18 cellular contexts compared by ENCODE assay signal in the genomic region with DNA sequence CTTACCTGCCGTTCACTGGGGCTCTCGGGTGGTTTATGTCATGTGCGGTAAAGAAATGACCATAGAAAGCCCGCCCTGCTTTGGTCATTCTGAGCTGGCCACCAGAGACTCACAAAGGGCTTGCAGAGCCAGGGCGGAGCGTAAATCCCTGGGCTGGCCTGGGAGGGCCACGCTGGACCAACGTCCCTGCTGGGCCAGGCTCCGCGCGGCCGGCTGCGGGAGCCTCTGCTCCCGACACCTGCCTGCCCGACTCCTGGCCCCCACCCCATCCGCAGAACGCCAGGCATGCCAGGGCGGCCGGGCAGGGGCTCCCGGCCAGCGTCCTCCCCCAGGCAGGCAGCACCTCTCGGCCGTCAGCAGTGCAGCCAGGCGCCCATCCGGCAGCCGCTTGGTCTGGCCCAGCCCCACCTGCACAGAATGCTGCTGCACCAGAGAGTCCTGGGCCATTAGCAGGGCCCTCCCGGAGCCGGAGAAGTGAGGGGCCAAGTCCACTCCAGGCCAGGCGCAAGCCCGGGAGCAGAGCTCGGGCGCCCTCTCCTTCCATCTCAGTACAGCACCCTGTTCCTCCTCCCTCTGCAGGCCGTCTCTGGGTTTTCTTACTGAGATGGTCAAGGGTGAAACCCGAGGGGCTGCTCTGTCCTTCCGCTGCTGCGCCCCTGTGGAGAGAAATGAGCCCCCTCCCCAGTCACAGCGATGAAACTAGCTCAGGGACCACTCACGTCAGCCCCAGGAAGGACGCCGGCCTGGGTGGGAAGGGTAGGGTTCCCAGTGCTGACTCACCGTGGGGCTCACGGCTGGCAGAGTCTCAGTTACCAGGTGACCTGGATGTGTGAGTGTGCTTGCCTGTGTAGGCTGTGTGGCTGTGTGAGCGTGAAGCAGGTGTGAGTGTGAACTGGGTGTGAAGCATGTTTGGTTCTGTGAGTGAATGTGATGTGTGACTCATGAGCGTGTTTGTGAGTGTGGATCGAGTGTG.
DNase-seq lines count a peak whose midpoint lies in the region; ATAC-seq, FAIRE-seq and TF ChIP-seq lines count a peak whose summit lies in the region.
"Had no signal": no experiment of that assay in that cellular context is flagged by ENCODE, and none has a peak within 500 bp of the region (broad histone marks: within the 10 kb centered on the region; RNA-seq: fewer than 3 reads in every experiment).

No MANE protein-coding gene starts in this region.

- H3K9me3 ChIP-seq in kidney (ENCODE audit: control insufficient read depth in 1 of 2, low read length in 2 of 2) (no peaks in the 10 kb centered on the region), spleen (no peaks in the 10 kb centered on the region)
- H3K9me3 ChIP-seq: A549, prostate gland had no signal

- no peaks in the 10 kb centered on the region for H3K36me3 ChIP-seq in kidney (ENCODE audit: control insufficient read depth in 1 of 2, insufficient read depth in 2 of 2, low read length in 2 of 2)
- no peaks in the 10 kb centered on the region for H3K36me3 ChIP-seq in spleen
- H3K36me3 ChIP-seq: prostate gland had no signal

- WGBS in spleen, 5 donors: 60 to 91% (median 77%) methylated on average over 24 to 45 of the region's 45 CpGs

- no peak overlapping the region for H3K4me3 Mint-ChIP-seq in nephron progenitor cell
- H3K4me3 Mint-ChIP-seq: activated CD4-positive, alpha-beta memory T cell treated with anti-CD3 and anti-CD28 coated beads for 36 hours; activated naive CD4-positive, alpha-beta T cell treated with anti-CD3 and anti-CD28 coated beads, Interleukin-2, amount 50 U/mL, for 24 hours; T-cell had no signal

- intact Hi-C loops in kidney (cut with DNase I) (no loop called here), spleen (cut with DNase I; ENCODE audit: low total_unique reads) (no loop called here)

- H3K4me1 ChIP-seq in kidney (ENCODE audit: control insufficient read depth in 1 of 2, insufficient read depth in 1 of 2, low read depth in 1 of 2, low read length in 2 of 2) (no peaks in the 10 kb centered on the region), spleen (no peaks in the 10 kb centered on the region)
- H3K4me1 ChIP-seq: A549, prostate gland had no signal

- ATAC-seq in SK-N-SH treated with all-trans-retinoic acid at 6 μM for 48 hours (peak; percentile 89), GM18520 (IDR thresholded peaks at IDR 0.05; ENCODE audit: unreplicated experiment) (no peak)

- peaks cover 15% of the 10 kb centered on the region for H3K27me3 Mint-ChIP-seq in nephron progenitor cell (ENCODE audit: low read depth, poor library complexity)
- H3K27me3 Mint-ChIP-seq: activated naive CD4-positive, alpha-beta T cell treated with anti-CD3 and anti-CD28 coated beads, Interleukin-2, amount 50 U/mL, for 24 hours had no signal

- no peaks in the 10 kb centered on the region for H3K9me3 Mint-ChIP-seq in nephron progenitor cell
- H3K9me3 Mint-ChIP-seq: activated CD4-positive, alpha-beta memory T cell treated with anti-CD3 and anti-CD28 coated beads for 36 hours; activated naive CD4-positive, alpha-beta T cell treated with anti-CD3 and anti-CD28 coated beads, Interleukin-2, amount 50 U/mL, for 24 hours; T-cell had no signal

- peaks cover 0 to 4% (median 0%) of the 10 kb centered on the region in 7 donors for H3K27me3 ChIP-seq in spleen (replicated peaks in 1 of 7)

- H3K4me3 ChIP-seq in kidney (ENCODE audit: low read length in 2 of 2) (no peak overlapping the region), spleen (no peak overlapping the region)
- H3K4me3 ChIP-seq: A549, lung, prostate gland had no signal

- H3K36me3 Mint-ChIP-seq in nephron progenitor cell (ENCODE audit: low read depth): no peaks in the 10 kb centered on the region
- H3K36me3 Mint-ChIP-seq: activated CD4-positive, alpha-beta memory T cell treated with anti-CD3 and anti-CD28 coated beads for 36 hours; activated naive CD4-positive, alpha-beta T cell treated with anti-CD3 and anti-CD28 coated beads, Interleukin-2, amount 50 U/mL, for 24 hours; T-cell had no signal

- no peak for TF ChIP-seq CTCF in kidney (IDR thresholded peaks at IDR 0.05; ENCODE audit: borderline replicate concordance, extremely low read depth, insufficient read depth)
- no peak for TF ChIP-seq CTCF in spleen (IDR thresholded peaks at IDR 0.05 in 8 of 11, conservative IDR thresholded peaks at IDR 0.05 in 3 of 11)
- no peak for TF ChIP-seq CTCF in nephron progenitor cell (IDR thresholded peaks at IDR 0.05)

- no peak for TF ChIP-seq POLR2A in spleen (IDR thresholded peaks at IDR 0.05)

- H3K27ac ChIP-seq in kidney (ENCODE audit: low read depth in 2 of 2, low read length in 2 of 2) (no peak overlapping the region), spleen (no peak overlapping the region)
- H3K27ac ChIP-seq: A549, prostate gland had no signal

- FAIRE-seq in kidney (lab: Jason Lieb, UNC): no peak
- FAIRE-seq: A549 had no signal

- DNase-seq in NCI-H524 (lab: John Stamatoyannopoulos, UW) (peak; percentile 30 to 50), NCI-H524 treated with DMSO at 0.1 percent for 48 hours (lab: John Stamatoyannopoulos, UW) (no peak), kidney (peak; percentile 70), spleen (peak; percentile 75), NCI-H345 (lab: John Stamatoyannopoulos, UW) (no peak), nephron progenitor cell (no peak)
- DNase-seq: activated CD4-positive, alpha-beta memory T cell treated with anti-CD3 and anti-CD28 coated beads for 36 hours; dermis blood vessel endothelial cell; DND-41; foreskin melanocyte; NCI-H1436; T-cell had no signal

- H3K27ac Mint-ChIP-seq in nephron progenitor cell: no peak overlapping the region
- H3K27ac Mint-ChIP-seq: activated CD4-positive, alpha-beta memory T cell treated with anti-CD3 and anti-CD28 coated beads for 36 hours; activated naive CD4-positive, alpha-beta T cell treated with anti-CD3 and anti-CD28 coated beads, Interleukin-2, amount 50 U/mL, for 24 hours; T-cell had no signal

- H3K9ac ChIP-seq in kidney (ENCODE audit: low read length in 2 of 2): no peak overlapping the region

- H3K4me1 Mint-ChIP-seq in nephron progenitor cell: peaks cover 39% of the 10 kb centered on the region

TF ChIP-seq in SK-N-SH treated with all-trans-retinoic acid at 6 μM for 48 hours, 23 proteins besides CTCF, POLR2A, EP300 and RAD21:
- TF ChIP-seq, protein P1, sequence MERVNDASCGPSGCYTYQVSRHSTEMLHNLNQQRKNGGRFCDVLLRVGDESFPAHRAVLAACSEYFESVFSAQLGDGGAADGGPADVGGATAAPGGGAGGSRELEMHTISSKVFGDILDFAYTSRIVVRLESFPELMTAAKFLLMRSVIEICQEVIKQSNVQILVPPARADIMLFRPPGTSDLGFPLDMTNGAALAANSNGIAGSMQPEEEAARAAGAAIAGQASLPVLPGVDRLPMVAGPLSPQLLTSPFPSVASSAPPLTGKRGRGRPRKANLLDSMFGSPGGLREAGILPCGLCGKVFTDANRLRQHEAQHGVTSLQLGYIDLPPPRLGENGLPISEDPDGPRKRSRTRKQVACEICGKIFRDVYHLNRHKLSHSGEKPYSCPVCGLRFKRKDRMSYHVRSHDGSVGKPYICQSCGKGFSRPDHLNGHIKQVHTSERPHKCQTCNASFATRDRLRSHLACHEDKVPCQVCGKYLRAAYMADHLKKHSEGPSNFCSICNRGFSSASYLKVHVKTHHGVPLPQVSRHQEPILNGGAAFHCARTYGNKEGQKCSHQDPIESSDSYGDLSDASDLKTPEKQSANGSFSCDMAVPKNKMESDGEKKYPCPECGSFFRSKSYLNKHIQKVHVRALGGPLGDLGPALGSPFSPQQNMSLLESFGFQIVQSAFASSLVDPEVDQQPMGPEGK (CRISPR knock-in tag; IDR thresholded peaks at IDR 0.05; ENCODE audit: borderline replicate concordance): peak; percentile 33; the same call in 1 of the 2 replicates
- TF ChIP-seq TCF4 (CRISPR knock-in tag; IDR thresholded peaks at IDR 0.05; ENCODE audit: borderline replicate concordance): no peak
TF ChIP-seq in SK-N-SH treated with all-trans-retinoic acid at 6 μM for 48 hours: peak in this region for 1.

Comparison
In these comparisons a context has a peak if more than half of its experiments do, and no peak if none do; other contexts are left out.
1. DNase-seq: peak in NCI-H524 (2 of 2), kidney (single experiment) and spleen (single experiment); none in NCI-H524 treated with DMSO at 0.1 percent for 48 hours (single experiment), NCI-H345 (single experiment) and nephron progenitor cell (single experiment).